In genomic region chr9:114506082-114506390, GRCh38 we compare ENCODE assay signal across 8 cellular contexts. TPM values are rescaled to one million over a fixed set of nuclear protein-coding genes. Genes with fewer than 3 reads are reported as not detected.
DNase-seq lines count a peak whose midpoint lies in the region; ATAC-seq and TF ChIP-seq lines count a peak whose summit lies in the region.

No MANE protein-coding gene starts in this region.

- peak overlapping the region; percentile 75 for H3K4me3 Mint-ChIP-seq in activated T-helper 17 cell treated with anti-CD3 and anti-CD28 coated beads, Interleukin-2, amount 50 U/mL, for 72 hours

- peaks cover 3% of the 10 kb centered on the region for H3K27me3 Mint-ChIP-seq in activated T-helper 17 cell treated with anti-CD3 and anti-CD28 coated beads, Interleukin-2, amount 50 U/mL, for 72 hours

- H3K36me3 ChIP-seq in HUES64 (ENCODE audit: insufficient read depth, low read length) (no peaks in the 10 kb centered on the region), spleen (no peaks in the 10 kb centered on the region)

- peak overlapping the region; percentile 78 for H3K9ac ChIP-seq in HUES64 (ENCODE audit: low read depth, low read length)

- H3K36me3 Mint-ChIP-seq in activated T-helper 17 cell treated with anti-CD3 and anti-CD28 coated beads, Interleukin-2, amount 50 U/mL, for 72 hours (ENCODE audit: low read depth) = no peaks in the 10 kb centered on the region

- no peak for ATAC-seq in activated T-helper 17 cell treated with anti-CD3 and anti-CD28 coated beads, Interleukin-2, amount 50 U/mL, for 72 hours (replicated peaks)
- no peak for ATAC-seq in left lobe of liver
- no peak for ATAC-seq in GM18870 (IDR thresholded peaks at IDR 0.05; ENCODE audit: unreplicated experiment)

- H3K9me3 Mint-ChIP-seq in activated T-helper 17 cell treated with anti-CD3 and anti-CD28 coated beads, Interleukin-2, amount 50 U/mL, for 72 hours = no peaks in the 10 kb centered on the region

- peak overlapping the region; percentile 82 for H3K27ac Mint-ChIP-seq in activated T-helper 17 cell treated with anti-CD3 and anti-CD28 coated beads, Interleukin-2, amount 50 U/mL, for 72 hours

- no peaks in the 10 kb centered on the region for H3K4me1 Mint-ChIP-seq in activated T-helper 17 cell treated with anti-CD3 and anti-CD28 coated beads, Interleukin-2, amount 50 U/mL, for 72 hours

- no peak for TF ChIP-seq CTCF in spleen (IDR thresholded peaks at IDR 0.05 in 8 of 11, conservative IDR thresholded peaks at IDR 0.05 in 3 of 11)

- H3K4me1 ChIP-seq in HUES64 (ENCODE audit: insufficient read depth, low read length) (peaks cover 38% of the 10 kb centered on the region), spleen (peaks cover 7 to 56% (median 45%) of the 10 kb centered on the region in 6 donors)

- H3K27me3 ChIP-seq in HUES64 (ENCODE audit: insufficient read depth, low read length) (peaks cover 30% of the 10 kb centered on the region), spleen (replicated peaks in 1 of 7) (peaks cover 0 to 39% (median 0%) of the 10 kb centered on the region in 7 donors)

- TF ChIP-seq POLR2A in spleen (IDR thresholded peaks at IDR 0.05) = no peak

- DNase-seq in spleen (no peak), left lobe of liver (ENCODE audit: low spot score) (no peak), SHP77 treated with DMSO at 0.1 percent for 48 hours (lab: John Stamatoyannopoulos, UW) (no peak), NCI-H748 treated with DMSO at 0.1 percent for 48 hours (lab: John Stamatoyannopoulos, UW) (no peak)

- H3K27ac ChIP-seq in HUES64 (ENCODE audit: low read depth, low read length) (no peak overlapping the region), spleen (peak overlapping the region in 4 of 8 donors; percentile 65 to 86 (median 78))

- WGBS in HUES64 = 77% methylated on average over 7 of the region's 7 CpGs
- WGBS in spleen, 5 donors = 64 to 71% (median 66%) methylated on average over 7 of the region's 7 CpGs

- H3K9me3 ChIP-seq in HUES64 (ENCODE audit: insufficient read depth, low read depth, low read length) = no peaks in the 10 kb centered on the region
- no peaks in the 10 kb centered on the region for H3K9me3 ChIP-seq in iPS-18c (ENCODE audit: control insufficient read depth, insufficient read depth, low read length)
- no peaks in the 10 kb centered on the region for H3K9me3 ChIP-seq in spleen

- intact Hi-C loops in spleen (cut with DNase I; ENCODE audit: low total_unique reads) = loop anchor here (5.0 kb wide), 1 partner anchor 99 kb away; no protein-coding TSS in a partner anchor

- H3K4me3 ChIP-seq in HUES64 (ENCODE audit: low read length) = peak overlapping the region; percentile 83
- peak overlapping the region; percentile 73 for H3K4me3 ChIP-seq in iPS-18c (ENCODE audit: insufficient read depth, low read depth, low read length)
- H3K4me3 ChIP-seq in spleen = peak overlapping the region; percentile 56 to 81 (median 70)

RNA-seq across cellular contexts. Expression of gene WHRN, which starts 0.8 kb away (rescaled TPM):
- 3.6 TPM for polyA plus RNA-seq in HUES64 (2013, experiment 1 of 2)
- 5.5 TPM for polyA plus RNA-seq in HUES64 (2013, experiment 2 of 2)
- total RNA-seq in activated T-helper 17 cell treated with anti-CD3 and anti-CD28 coated beads, Interleukin-2, amount 50 U/mL, for 72 hours = 10 to 100 TPM in 1 of 2 donors, 1 to 10 TPM in 1; 4.0 to 29.1 TPM
- total RNA-seq in spleen (10 to 100 TPM; 11.8 to 51.6 (median 29.4) TPM), left lobe of liver (2.8 TPM)
- 10 to 100 TPM in 1 of 3 donors, 1 to 10 TPM in 2; 3.7 to 25.4 (median 9.5) TPM for polyA plus RNA-seq in spleen
